In the genomic region with DNA sequence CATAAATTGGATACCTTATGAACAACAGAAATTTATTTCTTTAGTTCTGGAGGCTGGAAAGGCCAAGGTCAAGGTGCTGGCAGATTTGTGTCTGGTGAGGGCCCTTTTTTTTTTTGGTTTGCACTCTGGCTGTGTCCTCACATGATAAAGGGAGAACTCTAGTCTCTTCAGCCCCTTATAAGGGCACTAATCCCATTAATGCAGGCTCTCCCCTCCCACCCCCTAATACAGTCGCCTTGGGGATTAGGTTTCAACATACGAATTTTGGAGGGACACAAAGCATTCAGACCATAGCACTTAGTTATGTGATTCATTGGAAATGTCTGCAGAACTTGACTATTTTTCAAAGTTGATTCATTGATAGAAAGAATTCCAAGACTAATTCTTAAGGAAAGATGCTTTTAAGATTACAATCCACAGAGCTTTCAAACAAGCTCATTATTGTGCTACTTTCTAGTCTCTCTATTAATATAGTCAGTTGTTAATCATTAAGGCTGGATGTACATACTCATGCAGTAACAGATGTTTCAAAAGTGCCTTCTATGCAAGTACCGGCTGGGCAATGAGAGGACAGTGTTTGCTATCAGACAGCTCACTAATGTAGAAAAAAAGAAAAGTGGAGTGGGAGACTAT, we compare ENCODE assay signal across 21 cellular contexts.
DNase-seq lines count a peak whose midpoint lies in the region; TF ChIP-seq lines count a peak whose summit lies in the region.
"Had no signal": no experiment of that assay in that cellular context is flagged by ENCODE, and none has a peak within 500 bp of the region (broad histone marks: within the 10 kb centered on the region; RNA-seq: fewer than 3 reads in every experiment).

No MANE protein-coding gene starts in this region.

- in situ Hi-C loops in HAP-1 (cut with MboI; ENCODE audit: low sequenced_read_pairs): no loop called here

- H3K79me2 ChIP-seq in smooth muscle cell (ENCODE audit: low read depth): no peaks in the 10 kb centered on the region

- no peaks in the 10 kb centered on the region for H3K36me3 ChIP-seq in HAP-1 (replicated peaks)
- H3K36me3 ChIP-seq in HUES64 (ENCODE audit: insufficient read depth, low read length): no peaks in the 10 kb centered on the region
- H3K36me3 ChIP-seq in smooth muscle cell (ENCODE audit: low read depth): no peaks in the 10 kb centered on the region

- H3K4me3 ChIP-seq in HAP-1 (no peak overlapping the region), HUES64 (ENCODE audit: low read length) (no peak overlapping the region), smooth muscle cell (no peak overlapping the region)
- H3K4me3 ChIP-seq: GM23248, left ventricle myocardium inferior, skin epidermis, transverse colon had no signal

- H3K9ac ChIP-seq in HUES64 (ENCODE audit: low read depth, low read length) (no peak overlapping the region), smooth muscle cell (ENCODE audit: low read depth) (no peak overlapping the region)
- H3K9ac ChIP-seq: GM23248 had no signal

- peak overlapping the region; percentile 0 for H3K4me2 ChIP-seq in smooth muscle cell

- H4K20me1 ChIP-seq in smooth muscle cell (ENCODE audit: low read depth): no peaks in the 10 kb centered on the region

- DNase-seq in NCI-H1694 treated with DMSO at 0.1 percent for 48 hours (lab: John Stamatoyannopoulos, UW): peak; percentile 23
- no peak for DNase-seq in NCI-H1694 (lab: John Stamatoyannopoulos, UW)
- peak; percentile 49 to 75 for DNase-seq in HAP-1 (ENCODE audit: low spot score in 2 of 2)
- no peak for DNase-seq in smooth muscle cell (lab: John Stamatoyannopoulos, UW; ENCODE audit: unreplicated experiment)
- DNase-seq in NCI-H2227 treated with DMSO at 0.1 percent for 48 hours (lab: John Stamatoyannopoulos, UW): no peak
- no peak for DNase-seq in occipital lobe (lab: John Stamatoyannopoulos, UW)
- DNase-seq in SKM-1 (lab: John Stamatoyannopoulos, UW; ENCODE audit: unreplicated experiment): no peak
- DNase-seq: activated effector memory CD4-positive, alpha-beta T cell treated with anti-CD3 and anti-CD28 coated beads, Interleukin-2, amount 50 U/mL, for 16 hours; foreskin keratinocyte; GM23248; KG1; left ventricle myocardium inferior; NCI-H1436; NCI-H526; stimulated activated naive CD4-positive, alpha-beta T cell; SW 1271; transverse colon had no signal

- H3K9me3 ChIP-seq in HAP-1: no peaks in the 10 kb centered on the region
- H3K9me3 ChIP-seq in HUES64 (ENCODE audit: insufficient read depth, low read depth, low read length): no peaks in the 10 kb centered on the region
- no peaks in the 10 kb centered on the region for H3K9me3 ChIP-seq in smooth muscle cell (replicated peaks; ENCODE audit: low read depth)
- H3K9me3 ChIP-seq: left ventricle myocardium inferior, transverse colon had no signal

- H3K27me3 ChIP-seq in HAP-1 (ENCODE audit: low read depth) (no peaks in the 10 kb centered on the region), HUES64 (ENCODE audit: insufficient read depth, low read length) (no peaks in the 10 kb centered on the region), smooth muscle cell (ENCODE audit: low read depth) (no peaks in the 10 kb centered on the region)
- H3K27me3 ChIP-seq: foreskin keratinocyte, transverse colon had no signal

- H3F3A ChIP-seq in smooth muscle cell (ENCODE audit: low read depth): no peaks in the 10 kb centered on the region

- TF ChIP-seq CTCF in smooth muscle cell (IDR thresholded peaks at IDR 0.05; ENCODE audit: borderline replicate concordance, insufficient read depth, poor library complexity, severe bottlenecking): no peak

- 86% methylated on average over 2 of the region's 3 CpGs for WGBS in HUES64
- 18% methylated on average over 3 of the region's 3 CpGs for WGBS in smooth muscle cell (ENCODE audit: low lambda C conversion rate)

- H3K4me1 ChIP-seq in HAP-1: peaks cover 9% of the 10 kb centered on the region
- peaks cover 8% of the 10 kb centered on the region; the same call in 1 of the 2 replicates for H3K4me1 ChIP-seq in HUES64 (ENCODE audit: insufficient read depth, low read length)
- peaks cover 6% of the 10 kb centered on the region for H3K4me1 ChIP-seq in smooth muscle cell (ENCODE audit: low read depth)
- H3K4me1 ChIP-seq: foreskin keratinocyte, left ventricle myocardium inferior had no signal

- 0 out of 2 replicates have a peak overlapping the region, but pooled peaks have one; percentile 31 for H3K27ac ChIP-seq in HUES64 (ENCODE audit: low read depth, low read length)
- H3K27ac ChIP-seq in smooth muscle cell (ENCODE audit: low read depth): peak overlapping the region; percentile 38
- H3K27ac ChIP-seq: 22Rv1, foreskin keratinocyte, GM23248, left ventricle myocardium inferior, skin epidermis, transverse colon, VCaP had no signal

- no peak overlapping the region for H2AFZ ChIP-seq in smooth muscle cell (ENCODE audit: low read depth)
- H2AFZ ChIP-seq: GM23248 had no signal

Comparison
In these comparisons a context has a peak if more than half of its experiments do, and no peak if none do; other contexts are left out.
1. DNase-seq: peak in NCI-H1694 treated with DMSO at 0.1 percent for 48 hours (single experiment) and HAP-1 (2 of 2); none in NCI-H1694 (single experiment), smooth muscle cell (single experiment), NCI-H2227 treated with DMSO at 0.1 percent for 48 hours (single experiment), occipital lobe (single experiment) and SKM-1 (single experiment).